Comparison of ENCODE assay signal across 9 cellular contexts in genomic region chr1:2148691-2149090, GRCh38. TPM values are rescaled to one million over a fixed set of nuclear protein-coding genes. Genes with fewer than 3 reads are reported as not detected.
DNase-seq lines count a peak whose midpoint lies in the region; ATAC-seq, FAIRE-seq and TF ChIP-seq lines count a peak whose summit lies in the region.
"Had no signal": no experiment of that assay in that cellular context is flagged by ENCODE, and none has a peak within 500 bp of the region (broad histone marks: within the 10 kb centered on the region; RNA-seq: fewer than 3 reads in every experiment).

No MANE protein-coding gene starts in this region.

- no peak for TF ChIP-seq POLR2A in K562 (conservative IDR thresholded peaks at IDR 0.05)

- DNase-seq in HL-60 (ENCODE audit: low read depth in 1 of 2, low spot score in 1 of 2) (peak; percentile 92 to 95), UCSD-AML1 (lab: John Stamatoyannopoulos, UW; ENCODE audit: unreplicated experiment) (peak; percentile 74), K562 (ENCODE audit: extremely low read depth in 1 of 4, low spot score in 3 of 4) (no peak), cerebellar cortex (ENCODE audit: low spot score) (no peak), RKO (ENCODE audit: low spot score) (no peak), hippocampal formation (lab: John Stamatoyannopoulos, UW) (no peak)
- DNase-seq in natural killer cell treated with Interleukin-12 subunit alpha and Interleukin-12 subunit beta and Interleukin-15 and Interleukin-18, amount 100 ng/mL, for 72 hours (ENCODE audit: low spot score), result no peak
- DNase-seq: DMS 273 treated with DMSO at 0.1 percent for 48 hours had no signal

- H3K9me3 ChIP-seq in K562 (replicated peaks; ENCODE audit: control insufficient read depth, insufficient read depth, low read depth, low read length), result no peaks in the 10 kb centered on the region

- peaks cover 5% of the 10 kb centered on the region for H3K9me1 ChIP-seq in K562 (ENCODE audit: control insufficient read depth, insufficient read depth, low read length)

- TF ChIP-seq CTCF in HL-60 (IDR thresholded peaks at IDR 0.05; ENCODE audit: insufficient read depth, low read length) (no peak), K562 (IDR thresholded peaks at IDR 0.05 in 2 of 3, conservative IDR thresholded peaks at IDR 0.05 in 1 of 3; ENCODE audit: insufficient read depth in 2 of 3, low read depth in 1 of 3, low read length in 3 of 3) (no peak)

- FAIRE-seq in K562 (lab: Jason Lieb, UNC), result peak; percentile 6

- no peaks in the 10 kb centered on the region for H3K36me3 ChIP-seq in K562 (ENCODE audit: control insufficient read depth, insufficient read depth, low read length)

- no peak overlapping the region for H3K27ac Mint-ChIP-seq in natural killer cell treated with Interleukin-12 subunit alpha and Interleukin-12 subunit beta and Interleukin-15 and Interleukin-18, amount 100 ng/mL, for 72 hours

- H3K4me1 Mint-ChIP-seq in natural killer cell treated with Interleukin-12 subunit alpha and Interleukin-12 subunit beta and Interleukin-15 and Interleukin-18, amount 100 ng/mL, for 72 hours (ENCODE audit: low read depth in 2 of 2), result no peaks in the 10 kb centered on the region

- TF ChIP-seq EP300 in K562 (IDR thresholded peaks at IDR 0.05; ENCODE audit: low read length), result no peak

- no peaks in the 10 kb centered on the region for H3K27me3 Mint-ChIP-seq in natural killer cell treated with Interleukin-12 subunit alpha and Interleukin-12 subunit beta and Interleukin-15 and Interleukin-18, amount 100 ng/mL, for 72 hours

- 3% methylated on average over 14 of the region's 14 CpGs for WGBS in K562 (ENCODE audit: insufficient coverage, low coverage, missing lambda C conversion rate)

- H3K4me3 Mint-ChIP-seq in natural killer cell treated with Interleukin-12 subunit alpha and Interleukin-12 subunit beta and Interleukin-15 and Interleukin-18, amount 100 ng/mL, for 72 hours, result no peak overlapping the region

- CTCF ChIA-PET in K562 (lab: Yijun Ruan, JAX; ENCODE audit: low intra/inter-chr PET ratio), result no interaction called here

- H3K27ac ChIP-seq in HL-60 (replicated peaks), result peak overlapping the region; percentile 92
- H3K27ac ChIP-seq in K562 (ENCODE audit: extremely low read depth, low read depth, low read length), result no peak overlapping the region

- H3K79me2 ChIP-seq in K562 (ENCODE audit: control insufficient read depth, insufficient read depth, low read length), result no peaks in the 10 kb centered on the region

- no peak overlapping the region for H3K9ac ChIP-seq in K562 (ENCODE audit: insufficient read depth in 1 of 2, low read depth in 2 of 2, low read length in 2 of 2)

- no peak overlapping the region for H3K4me3 ChIP-seq in HL-60 (replicated peaks; ENCODE audit: insufficient read depth, low read length)
- H3K4me3 ChIP-seq in K562, result no peak overlapping the region

- H2AFZ ChIP-seq in K562 (ENCODE audit: low read depth, low read length), result no peak overlapping the region

- BruUV-seq in K562 (replicated peaks; lab: Mats Ljungman, UMichigan), result no TSS peak

- intact Hi-C loops in K562 (cut with micrococcal nuclease), result no loop called here

- H3K4me1 ChIP-seq in K562 (replicated peaks in 1 of 2; ENCODE audit: control insufficient read depth in 2 of 2, insufficient read depth in 2 of 2, low read length in 2 of 2), result peaks cover 0 to 3% of the 10 kb centered on the region in 2 experiments; a peak in 1 of 5 replicates

- in situ Hi-C loops in K562 (cut with MboI), result no loop called here

- ATAC-seq in K562 (no peak), GM21619 (IDR thresholded peaks at IDR 0.05; ENCODE audit: unreplicated experiment) (no peak)
- peak; percentile 65 to 78 for ATAC-seq in natural killer cell treated with Interleukin-12 subunit alpha and Interleukin-12 subunit beta and Interleukin-15 and Interleukin-18, amount 100 ng/mL, for 72 hours

- H3K9me3 Mint-ChIP-seq in natural killer cell treated with Interleukin-12 subunit alpha and Interleukin-12 subunit beta and Interleukin-15 and Interleukin-18, amount 100 ng/mL, for 72 hours, result no peaks in the 10 kb centered on the region

- H4K20me1 ChIP-seq in K562 (replicated peaks; ENCODE audit: control insufficient read depth, insufficient read depth, low read length), result no peaks in the 10 kb centered on the region; the same call in 1 of the 2 replicates

- TF ChIP-seq RAD21 in K562 (CRISPR knock-in tag; conservative IDR thresholded peaks at IDR 0.05 in 1 of 2, IDR thresholded peaks at IDR 0.05 in 1 of 2), result no peak

- POLR2A ChIA-PET in K562 (lab: Yijun Ruan, JAX), result no interaction called here

- H3K36me3 Mint-ChIP-seq in natural killer cell treated with Interleukin-12 subunit alpha and Interleukin-12 subunit beta and Interleukin-15 and Interleukin-18, amount 100 ng/mL, for 72 hours, result no peaks in the 10 kb centered on the region

- H3K27me3 ChIP-seq in HL-60 (ENCODE audit: insufficient read depth, poor library complexity, severe bottlenecking) (no peaks in the 10 kb centered on the region), K562 (ENCODE audit: control insufficient read depth in 2 of 2, insufficient read depth in 2 of 2, low read length in 2 of 2) (peaks cover 60 to 70% of the 10 kb centered on the region in 2 experiments)

- H3K4me2 ChIP-seq in K562 (ENCODE audit: insufficient read depth, low read length), result no peak overlapping the region

TF ChIP-seq in K562, 482 proteins besides CTCF, POLR2A, EP300 and RAD21 (continues in another document):
- no peak for TF ChIP-seq CHD4 (IDR thresholded peaks at IDR 0.05; ENCODE audit: insufficient read depth, insufficient replicate concordance, low read depth, low read length, poor library complexity, severe bottlenecking)
- TF ChIP-seq RHOXF2B (CRISPR knock-in tag; conservative IDR thresholded peaks at IDR 0.05), result no peak
- TF ChIP-seq FOS (IDR thresholded peaks at IDR 0.05; ENCODE audit: extremely low read depth, insufficient read length), result no peak
- no peak for TF ChIP-seq CHD2 (IDR thresholded peaks at IDR 0.05; ENCODE audit: low read depth, low read length)
- no peak for TF ChIP-seq HDAC6 (IDR thresholded peaks at IDR 0.05; ENCODE audit: low read depth, low read length)
- TF ChIP-seq AFF1 (IDR thresholded peaks at IDR 0.05; ENCODE audit: low read depth in 1 of 2, partially characterized antibody in 2 of 2), result no peak
- no peak for TF ChIP-seq ZNF140 (CRISPR knock-in tag; IDR thresholded peaks at IDR 0.05)
- TF ChIP-seq TCF3 (CRISPR knock-in tag; IDR thresholded peaks at IDR 0.05), result no peak
- no peak for TF ChIP-seq POLR2B (IDR thresholded peaks at IDR 0.05; ENCODE audit: low read depth, partially characterized antibody)
- TF ChIP-seq NR2F6 (CRISPR knock-in tag; IDR thresholded peaks at IDR 0.05), result no peak
- TF ChIP-seq TCFL5 (CRISPR knock-in tag; conservative IDR thresholded peaks at IDR 0.05), result no peak

RNA-seq across cellular contexts. Expression of gene FAAP20, which starts 45.9 kb away (rescaled TPM):
- 32.5 and 87.9 TPM in 2 replicates for total RNA-seq in K562 (2011; cell fraction: chromatin; rRNA removed; ENCODE audit: low replicate concordance)
- 57.6 and 57.7 TPM in 2 replicates for total RNA-seq in K562 (2011; cell fraction: nucleolus; rRNA removed)
- total RNA-seq in K562 (2011; cell fraction: nucleoplasm; rRNA removed), result 37.4 and 38.2 TPM in 2 replicates
- total RNA-seq in K562 (2014; rRNA removed) (74.4 and 79.5 TPM in 2 replicates), K562 (2014; rRNA removed; fragmentation: Illumina TruSeq; extraction: Trizol) (4.5 and 5.2 TPM in 2 replicates), K562 (2015; rRNA removed; fragmentation: Illumina TruSeq; extraction: Trizol) (13.7 and 15.9 TPM in 2 replicates), K562 (2021) (142 TPM in 2 replicates)
- polyA plus RNA-seq in K562 (2011; rRNA removed) (9.9 and 13.5 TPM in 2 replicates), K562 (2014; fragmentation: Illumina TruSeq; extraction: Trizol) (8.4 and 22.6 TPM in 2 replicates), K562 (2014; fragmentation: Nextera tagmentation; extraction: Ambion mirVana) (1 to 10 TPM in 1 of 2 experiments, under 1 TPM in 1; 0.58 to 1.0 TPM), K562 (2014; rRNA removed) (143 and 153 TPM in 2 replicates)
- polyA plus RNA-seq in K562 (2011; cell fraction: cytosol; rRNA removed), result 19.5 and 92.5 TPM in 2 replicates
- polyA plus RNA-seq in K562 (2011; cell fraction: nucleus; rRNA removed), result 23.2 and 44.5 TPM in 2 replicates
- 74.5 and 114 TPM in 2 replicates for polyA plus RNA-seq in K562 (2012)
- polyA minus RNA-seq in K562 (2011; rRNA and poly(A)+ RNA removed), result 3.3 and 3.9 TPM in 2 replicates
- polyA minus RNA-seq in K562 (2011; cell fraction: cytosol; rRNA and poly(A)+ RNA removed), result 16.1 and 25.8 TPM in 2 replicates
- 10.0 and 14.0 TPM in 2 replicates for polyA minus RNA-seq in K562 (2011; cell fraction: nucleus; rRNA and poly(A)+ RNA removed)
- total RNA-seq in natural killer cell treated with Interleukin-12 subunit alpha and Interleukin-12 subunit beta and Interleukin-15 and Interleukin-18, amount 100 ng/mL, for 72 hours, result 10 to 100 TPM; 43.4 to 61.8 TPM

Comparison
In these comparisons a context has a peak if more than half of its experiments do, and no peak if none do; other contexts are left out.
1. DNase-seq: peak in HL-60 (2 of 2) and UCSD-AML1 (single experiment); none in K562 (0 of 4), natural killer cell treated with Interleukin-12 subunit alpha and Interleukin-12 subunit beta and Interleukin-15 and Interleukin-18, amount 100 ng/mL, for 72 hours (single experiment), cerebellar cortex (single experiment), RKO (single experiment) and hippocampal formation (0 of 2).
2. ATAC-seq: peak in natural killer cell treated with Interleukin-12 subunit alpha and Interleukin-12 subunit beta and Interleukin-15 and Interleukin-18, amount 100 ng/mL, for 72 hours (2 of 2); none in K562 (single experiment) and GM21619 (single experiment).